In the genomic region with DNA sequence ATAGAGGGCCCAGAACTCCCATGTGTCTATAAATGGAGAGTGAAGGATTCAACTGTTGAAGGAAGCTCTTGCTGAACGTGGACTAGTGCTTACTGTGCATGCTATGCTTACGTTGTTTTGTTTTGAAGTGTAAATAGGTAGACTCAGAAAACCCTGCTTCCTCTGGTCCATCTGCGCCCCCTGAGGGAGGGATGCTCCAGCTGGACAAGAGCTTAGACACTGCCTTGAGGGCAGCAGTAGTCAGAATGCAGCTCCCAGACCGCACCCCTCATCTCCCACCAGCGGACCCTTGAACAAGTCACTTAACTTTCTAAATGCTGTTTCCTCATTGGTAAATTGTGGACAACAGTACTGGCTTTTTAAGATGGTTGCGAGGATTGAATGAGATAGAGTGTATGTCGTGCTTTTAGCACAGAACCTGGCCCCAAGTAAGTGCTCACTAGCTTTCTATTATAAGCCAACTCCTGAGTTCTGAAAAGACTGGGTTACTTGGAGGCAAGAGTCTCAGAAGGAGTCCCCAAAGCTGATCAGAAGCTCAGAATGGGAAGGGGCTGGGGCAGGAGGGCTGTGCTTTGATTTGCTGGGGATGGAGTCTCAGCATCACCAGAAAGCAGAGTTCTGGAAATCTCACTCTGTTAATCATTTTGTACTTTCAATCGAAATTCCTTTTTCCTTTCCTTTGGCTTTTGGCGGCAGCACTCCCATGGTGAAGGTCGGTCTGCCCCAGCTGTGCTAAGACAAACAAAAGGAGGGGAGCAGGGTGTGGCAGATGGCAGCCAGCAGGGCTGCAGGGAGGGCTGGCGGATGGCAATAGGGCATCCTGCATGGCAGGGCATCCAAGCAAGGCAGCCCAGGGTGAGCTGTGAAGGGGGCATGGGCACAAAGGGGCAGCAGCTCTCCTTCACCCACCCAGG, we compare ENCODE assay signal across 18 cellular contexts. TPM values are rescaled to one million over a fixed set of nuclear protein-coding genes. Genes with fewer than 3 reads are reported as not detected.
DNase-seq lines count a peak whose midpoint lies in the region; FAIRE-seq and TF ChIP-seq lines count a peak whose summit lies in the region.
"Had no signal": no experiment of that assay in that cellular context is flagged by ENCODE, and none has a peak within 500 bp of the region (broad histone marks: within the 10 kb centered on the region; RNA-seq: fewer than 3 reads in every experiment).

No MANE protein-coding gene starts in this region.

- peaks cover 15 to 44% (median 29%) of the 10 kb centered on the region in 4 donors for H3K36me3 ChIP-seq in sigmoid colon
- peaks cover 3% of the 10 kb centered on the region for H3K36me3 ChIP-seq in mesendoderm (ENCODE audit: control insufficient read depth, insufficient read depth, low read length)

- H3K4me1 ChIP-seq in sigmoid colon (peaks cover 0 to 21% (median 17%) of the 10 kb centered on the region in 4 donors), mesendoderm (ENCODE audit: control insufficient read depth, low read depth, low read length) (no peaks in the 10 kb centered on the region)

- no peak for FAIRE-seq in GM12892 (lab: Jason Lieb, UNC)
- FAIRE-seq: endometrium, small intestine had no signal

- H3K9me3 Mint-ChIP-seq in activated naive CD8-positive, alpha-beta T cell treated with anti-CD3 and anti-CD28 coated beads for 36 hours, result no peaks in the 10 kb centered on the region
- no peaks in the 10 kb centered on the region for H3K9me3 Mint-ChIP-seq in osteocyte (ENCODE audit: unreplicated experiment)
- H3K9me3 Mint-ChIP-seq: activated T-helper 2 cell treated with anti-CD3 and anti-CD28 coated beads, Interferon-gamma antibody, Interleukin-2, Interleukin-4, amounts not matched to agents 10 μg/mL and 5 μg/mL and 100 μg/mL, durations not matched to agents 14 hours and 24 hours and 36 hours; mesothelial cell of epicardium had no signal

- no peak overlapping the region for H2BK120ac ChIP-seq in mesendoderm (ENCODE audit: low read depth, low read length)

- H3K36me3 Mint-ChIP-seq in activated naive CD8-positive, alpha-beta T cell treated with anti-CD3 and anti-CD28 coated beads for 36 hours, result peaks cover 30% of the 10 kb centered on the region
- H3K36me3 Mint-ChIP-seq in osteocyte (ENCODE audit: unreplicated experiment), result peaks cover 26% of the 10 kb centered on the region

- H3K9me3 ChIP-seq in sigmoid colon, result no peaks in the 10 kb centered on the region
- H3K9me3 ChIP-seq: breast epithelium had no signal

- intact Hi-C loops in sigmoid colon (cut with DNase I), result no loop called here

- H3K27me3 ChIP-seq in sigmoid colon (peaks cover 0 to 38% (median 21%) of the 10 kb centered on the region in 3 donors), mesendoderm (ENCODE audit: insufficient read depth, low read length, poor library complexity) (peaks cover 15% of the 10 kb centered on the region)
- H3K27me3 ChIP-seq: breast epithelium had no signal

- DNase-seq in activated CD8-positive, alpha-beta memory T cell treated with anti-CD3 and anti-CD28 coated beads for 24 hours, result peak; percentile 33
- DNase-seq in activated CD8-positive, alpha-beta memory T cell treated with anti-CD3 and anti-CD28 coated beads, Interleukin-2, amount 50 U/mL, for 4 hours, result no peak
- DNase-seq in GM12892 (ENCODE audit: insufficient read length) (no peak), osteocyte (ENCODE audit: extremely low spot score, unreplicated experiment) (peak; percentile 76), sigmoid colon (no peak), mesendoderm (no peak), activated gamma-delta T cell treated with Interleukin-2 at 50 U/mL for 16 hours (no peak)
- no peak for DNase-seq in activated naive CD8-positive, alpha-beta T cell treated with anti-CD3 and anti-CD28 coated beads for 36 hours
- DNase-seq: activated CD4-positive, alpha-beta T cell treated with anti-CD3 and anti-CD28 coated beads for 1 hour; DMS79; IMR-90; NCI-H446; small intestine; substantia nigra had no signal

- TF ChIP-seq POLR2A in GM12892 (IDR thresholded peaks at IDR 0.05; ENCODE audit: low read depth, low read length) (peak; percentile 47; the same call in 1 of the 2 replicates), sigmoid colon (IDR thresholded peaks at IDR 0.05) (no peak)

- H3K4ac ChIP-seq in mesendoderm (ENCODE audit: low read depth, low read length), result no peak overlapping the region

- WGBS in sigmoid colon, 2 donors, result 53 to 70% methylated on average over 11 of the region's 11 CpGs
- no CpG with 5 or more reads among the region's 11 CpGs for WGBS in mesendoderm (ENCODE audit: extremely low coverage, insufficient coverage, low lambda C conversion rate)

- H4K5ac ChIP-seq in mesendoderm (ENCODE audit: low read length), result no peak overlapping the region

- no peak overlapping the region for H3K23ac ChIP-seq in mesendoderm (ENCODE audit: low read length)

- H3K27ac ChIP-seq in sigmoid colon, result no peak overlapping the region
- H3K27ac ChIP-seq in mesendoderm (ENCODE audit: low read depth, low read length), result no peak overlapping the region
- H3K27ac ChIP-seq: breast epithelium had no signal

- H2AK5ac ChIP-seq in mesendoderm (ENCODE audit: low read length), result no peak overlapping the region

- H2BK5ac ChIP-seq in mesendoderm (ENCODE audit: low read length), result no peak overlapping the region

- H4K8ac ChIP-seq in mesendoderm (ENCODE audit: low read depth, low read length), result no peak overlapping the region

- no peak overlapping the region for H3K18ac ChIP-seq in mesendoderm (ENCODE audit: low read length)

- TF ChIP-seq CTCF in osteocyte (IDR thresholded peaks at IDR 0.05) (no peak), sigmoid colon (IDR thresholded peaks at IDR 0.05) (no peak)

- no peak overlapping the region for H3K4me2 ChIP-seq in mesendoderm (ENCODE audit: low read length)

- no peaks in the 10 kb centered on the region for H3K79me1 ChIP-seq in mesendoderm (ENCODE audit: low read length)

- no peak overlapping the region for H2BK15ac ChIP-seq in mesendoderm (replicated peaks; ENCODE audit: low read depth)

- peak overlapping the region; percentile 2 for H3K27ac Mint-ChIP-seq in activated naive CD8-positive, alpha-beta T cell treated with anti-CD3 and anti-CD28 coated beads for 36 hours
- H3K27ac Mint-ChIP-seq in osteocyte (ENCODE audit: unreplicated experiment), result no peak overlapping the region
- H3K27ac Mint-ChIP-seq: activated T-helper 2 cell treated with anti-CD3 and anti-CD28 coated beads, Interferon-gamma antibody, Interleukin-2, Interleukin-4, amounts not matched to agents 10 μg/mL and 5 μg/mL and 100 μg/mL, durations not matched to agents 14 hours and 24 hours and 36 hours; mesothelial cell of epicardium had no signal

- no peak overlapping the region for H3K9ac ChIP-seq in mesendoderm (ENCODE audit: low read length)

- H3K56ac ChIP-seq in mesendoderm (ENCODE audit: low read length), result no peak overlapping the region

- TF ChIP-seq EP300 in sigmoid colon (IDR thresholded peaks at IDR 0.05), result no peak

- H3K4me1 Mint-ChIP-seq in activated naive CD8-positive, alpha-beta T cell treated with anti-CD3 and anti-CD28 coated beads for 36 hours, result peaks cover 4% of the 10 kb centered on the region
- peaks cover 23% of the 10 kb centered on the region for H3K4me1 Mint-ChIP-seq in osteocyte (ENCODE audit: unreplicated experiment)

- no peak overlapping the region for H3K4me3 ChIP-seq in sigmoid colon
- no peak overlapping the region for H3K4me3 ChIP-seq in mesendoderm (ENCODE audit: low read length)
- H3K4me3 ChIP-seq: breast epithelium had no signal

- no peaks in the 10 kb centered on the region for H3K79me2 ChIP-seq in mesendoderm (ENCODE audit: control insufficient read depth, insufficient read depth, low read length)

- no peak overlapping the region for H3K4me3 Mint-ChIP-seq in activated naive CD8-positive, alpha-beta T cell treated with anti-CD3 and anti-CD28 coated beads for 36 hours
- H3K4me3 Mint-ChIP-seq in osteocyte (ENCODE audit: unreplicated experiment), result no peak overlapping the region
- H3K4me3 Mint-ChIP-seq: mesothelial cell of epicardium had no signal

- H3K27me3 Mint-ChIP-seq in activated naive CD8-positive, alpha-beta T cell treated with anti-CD3 and anti-CD28 coated beads for 36 hours, result no peaks in the 10 kb centered on the region
- H3K27me3 Mint-ChIP-seq in osteocyte (ENCODE audit: unreplicated experiment), result peaks cover 2% of the 10 kb centered on the region

RNA-seq across cellular contexts. Expression of gene AGAP2, which starts 15.6 kb away (rescaled TPM):
- polyA plus RNA-seq in GM12892 (2012; ENCODE audit: missing spikeins), result 4.7 TPM
- 10 to 100 TPM; 22.6 to 23.8 TPM for total RNA-seq in activated naive CD8-positive, alpha-beta T cell treated with anti-CD3 and anti-CD28 coated beads for 36 hours
- 2.4 and 2.6 TPM in 2 replicates for total RNA-seq in osteocyte
- 1 to 10 TPM in 3 of 4 donors, under 1 TPM in 1; 0.82 to 3.0 (median 1.8) TPM for total RNA-seq in sigmoid colon
- polyA plus RNA-seq in sigmoid colon, result 1 to 10 TPM in 1 of 3 donors, under 1 TPM in 2; under 0.01 to 6.4 (median 0.46) TPM
- 0.60 TPM for polyA plus RNA-seq in mesendoderm (2013, experiment 1 of 2)
- 0.39 TPM for polyA plus RNA-seq in mesendoderm (2013, experiment 2 of 2)

RNA-seq across cellular contexts. Expression of gene TSPAN31, which starts 21.9 kb away (rescaled TPM):
- polyA plus RNA-seq in GM12892 (2012; ENCODE audit: missing spikeins), result 30.4 TPM
- total RNA-seq in activated naive CD8-positive, alpha-beta T cell treated with anti-CD3 and anti-CD28 coated beads for 36 hours, result 1 to 10 TPM; 5.7 TPM
- total RNA-seq in osteocyte (36.2 and 37.4 TPM in 2 replicates), sigmoid colon (10 to 100 TPM; 43.2 to 85.8 (median 69.3) TPM)
- polyA plus RNA-seq in sigmoid colon, result 10 to 100 TPM; 12.0 to 33.8 (median 15.7) TPM
- polyA plus RNA-seq in mesendoderm (2013, experiment 1 of 2), result 5.8 TPM
- polyA plus RNA-seq in mesendoderm (2013, experiment 2 of 2), result 6.5 TPM

RNA-seq across cellular contexts. Expression of gene OS9, which starts 29.0 kb away (rescaled TPM):
- 67.8 TPM for polyA plus RNA-seq in GM12892 (2012; ENCODE audit: missing spikeins)
- 10 to 100 TPM; 53.7 to 59.8 TPM for total RNA-seq in activated naive CD8-positive, alpha-beta T cell treated with anti-CD3 and anti-CD28 coated beads for 36 hours
- total RNA-seq in osteocyte (338 and 363 TPM in 2 replicates), sigmoid colon (100 to 1,000 TPM; 122 to 183 (median 156) TPM)
- 100 to 1,000 TPM in 1 of 3 donors, 10 to 100 TPM in 2; 69.1 to 243 (median 95.3) TPM for polyA plus RNA-seq in sigmoid colon
- 50.4 TPM for polyA plus RNA-seq in mesendoderm (2013, experiment 1 of 2)
- 48.8 TPM for polyA plus RNA-seq in mesendoderm (2013, experiment 2 of 2)

RNA-seq across cellular contexts. Expression of gene CDK4, which starts 29.1 kb away (rescaled TPM):
- 137 TPM for polyA plus RNA-seq in GM12892 (2012; ENCODE audit: missing spikeins)
- 100 to 1,000 TPM; 275 to 304 TPM for total RNA-seq in activated naive CD8-positive, alpha-beta T cell treated with anti-CD3 and anti-CD28 coated beads for 36 hours
- total RNA-seq in osteocyte (137 and 142 TPM in 2 replicates), sigmoid colon (100 to 1,000 TPM in 1 of 4 donors, 10 to 100 TPM in 3; 54.6 to 108 (median 82.5) TPM)
- 10 to 100 TPM; 34.9 to 89.1 (median 43.2) TPM for polyA plus RNA-seq in sigmoid colon
- 159 TPM for polyA plus RNA-seq in mesendoderm (2013, experiment 1 of 2)
- 158 TPM for polyA plus RNA-seq in mesendoderm (2013, experiment 2 of 2)

RNA-seq across cellular contexts. Expression of gene MARCHF9, which starts 31.9 kb away (rescaled TPM):
- 11.8 TPM for polyA plus RNA-seq in GM12892 (2012; ENCODE audit: missing spikeins)
- 10 to 100 TPM; 18.2 to 19.2 TPM for total RNA-seq in activated naive CD8-positive, alpha-beta T cell treated with anti-CD3 and anti-CD28 coated beads for 36 hours
- total RNA-seq in osteocyte (19.2 and 21.1 TPM in 2 replicates), sigmoid colon (10 to 100 TPM in 2 of 4 donors, 1 to 10 TPM in 2; 6.1 to 12.5 (median 9.4) TPM)
- polyA plus RNA-seq in sigmoid colon, result 10 to 100 TPM in 1 of 3 donors, 1 to 10 TPM in 2; 5.5 to 14.9 (median 7.8) TPM
- polyA plus RNA-seq in mesendoderm (2013, experiment 1 of 2), result 1.1 TPM
- polyA plus RNA-seq in mesendoderm (2013, experiment 2 of 2), result 1.2 TPM

Comparison
In these comparisons a context has a peak if more than half of its experiments do, and no peak if none do; other contexts are left out.
1. DNase-seq: peak in activated CD8-positive, alpha-beta memory T cell treated with anti-CD3 and anti-CD28 coated beads for 24 hours (single experiment) and osteocyte (single experiment); none in activated CD8-positive, alpha-beta memory T cell treated with anti-CD3 and anti-CD28 coated beads, Interleukin-2, amount 50 U/mL, for 4 hours (single experiment), GM12892 (single experiment), activated naive CD8-positive, alpha-beta T cell treated with anti-CD3 and anti-CD28 coated beads for 36 hours (single experiment), sigmoid colon (single experiment), mesendoderm (single experiment) and activated gamma-delta T cell treated with Interleukin-2 at 50 U/mL for 16 hours (single experiment).